In the genomic region with DNA sequence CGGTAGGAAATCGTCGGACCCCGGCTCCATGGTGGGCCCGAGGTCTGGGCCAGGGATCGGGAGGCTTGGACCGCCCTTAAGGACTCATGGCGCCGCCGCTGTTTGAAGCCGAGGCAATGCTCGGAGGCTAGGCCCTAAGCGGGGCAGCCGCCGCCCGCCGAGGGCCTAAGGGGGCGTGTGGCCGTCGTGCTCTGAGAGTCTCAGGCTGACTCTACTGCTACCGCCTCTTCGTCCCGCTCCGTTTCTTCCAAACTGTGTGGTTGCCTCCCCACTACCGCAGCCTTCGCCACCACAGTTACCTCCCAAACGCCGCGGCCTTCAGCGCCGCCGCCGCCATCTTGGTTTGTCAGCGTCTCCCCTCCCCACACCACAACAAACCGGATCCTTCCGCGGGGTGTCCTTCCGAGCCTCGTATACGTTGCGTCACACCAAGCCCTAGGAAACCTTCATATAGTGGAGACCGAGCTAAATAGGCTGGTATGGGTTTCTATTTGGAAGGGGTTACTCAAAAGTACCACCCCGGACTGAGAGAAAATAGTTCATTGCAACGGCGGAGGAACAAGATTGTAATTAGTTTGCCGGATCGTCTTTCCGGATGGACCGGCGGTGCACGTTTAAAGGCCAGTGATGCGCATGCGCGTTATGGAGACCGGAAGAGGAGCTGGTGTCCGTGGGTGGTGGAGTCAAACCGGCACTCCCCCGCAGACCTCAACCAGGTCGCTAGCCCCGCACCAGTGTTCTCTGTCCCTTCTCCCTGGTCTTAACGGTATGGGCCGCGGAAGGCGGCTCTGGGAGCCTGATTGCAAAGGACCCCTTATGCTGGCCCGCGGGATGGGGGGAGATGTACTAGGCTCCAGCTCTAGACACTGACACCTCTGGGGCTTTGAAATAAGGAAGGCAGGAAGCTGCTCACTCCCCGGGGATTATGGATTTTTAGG, we compare ENCODE assay signal across 1 cellular context.
TF ChIP-seq lines count a peak whose summit lies in the region.

A gene (minus strand): TSS at position 348 of the 938 bp plus-strand sequence. CDS start 318 bp downstream, at position 30.

TF ChIP-seq in GM12878, 131 proteins besides CTCF, POLR2A, EP300 and RAD21 (continued from another document):
- TF ChIP-seq TAF1 (IDR thresholded peaks at IDR 0.05; ENCODE audit: borderline replicate concordance, low read depth, low read length) (peak; percentile 99), BHLHE40 (IDR thresholded peaks at IDR 0.05; ENCODE audit: borderline replicate concordance in 1 of 2, low read depth in 2 of 2, low read length in 1 of 2) (peak; percentile 89 to 94), ZNF217 (IDR thresholded peaks at IDR 0.05) (0 out of 2 replicates have a peak, but pooled peaks have one; percentile 32), CHD2 (IDR thresholded peaks at IDR 0.05; ENCODE audit: borderline replicate concordance, low read depth, low read length) (peak; percentile 97)
